Comparison of ENCODE assay signal across 8 cellular contexts in the genomic region with DNA sequence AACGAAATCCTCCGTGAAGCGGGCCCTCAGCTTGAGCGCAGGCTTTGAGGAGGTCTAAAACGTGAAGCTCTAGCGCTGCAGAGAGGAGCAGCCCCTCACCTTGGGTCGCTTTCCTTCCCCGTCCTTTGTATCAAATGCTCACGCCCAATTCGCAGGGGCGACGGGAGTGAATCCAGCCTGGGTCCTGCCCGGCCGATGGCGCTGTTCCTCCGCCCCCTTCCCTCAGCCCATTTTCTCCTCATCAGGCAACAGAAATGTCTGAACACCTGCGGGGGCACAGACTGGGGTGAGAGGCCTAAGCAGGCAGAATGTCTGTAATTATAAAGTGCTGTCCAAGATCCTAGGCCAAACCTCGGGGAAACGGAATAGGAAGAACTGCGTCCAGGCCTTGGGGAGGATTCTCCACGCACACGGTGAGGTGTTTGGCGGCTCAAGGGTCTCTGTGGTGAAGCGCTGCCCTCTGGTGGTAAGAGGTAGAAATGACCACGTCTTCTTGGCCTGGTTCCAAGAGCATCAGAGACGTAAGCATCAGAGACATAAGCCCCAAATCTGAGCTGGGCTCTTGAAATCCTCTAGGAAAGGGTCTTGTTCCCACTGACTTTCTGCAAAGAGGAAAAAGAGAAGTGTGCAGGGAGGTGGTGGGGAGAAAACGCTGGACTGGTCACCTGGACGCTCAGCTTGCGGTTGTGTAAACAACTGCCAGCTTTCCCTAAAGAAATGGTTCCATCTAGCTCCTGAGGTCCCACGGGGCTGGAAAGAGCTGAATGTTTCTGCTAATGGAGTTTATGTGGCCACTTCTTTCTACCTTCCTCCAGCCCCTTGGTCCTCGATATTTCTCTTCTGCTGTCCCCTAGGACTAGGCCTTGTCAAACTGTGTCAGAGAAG.
DNase-seq lines count a peak whose midpoint lies in the region; ATAC-seq and TF ChIP-seq lines count a peak whose summit lies in the region.

No MANE protein-coding gene starts in this region.

- intact Hi-C loops in breast epithelium (cut with DNase I; ENCODE audit: low total_unique reads), result no loop called here

- TF ChIP-seq CTCF in VCaP (conservative IDR thresholded peaks at IDR 0.05), result peak; percentile 89
- TF ChIP-seq CTCF in breast epithelium (IDR thresholded peaks at IDR 0.05), result peak; percentile 58 to 80 (median 71)

- no peak for ATAC-seq in GM18870 (IDR thresholded peaks at IDR 0.05; ENCODE audit: unreplicated experiment)

- no peak overlapping the region for H3K27ac ChIP-seq in VCaP
- no peak overlapping the region for H3K27ac ChIP-seq in breast epithelium

- peaks cover 0 to 3% of the 10 kb centered on the region in 2 donors for H3K4me1 ChIP-seq in breast epithelium

- no peak overlapping the region for H3K4me3 ChIP-seq in breast epithelium

- DNase-seq in SIG-M5 treated with dmso at 0.1 percent for 504 hours (lab: John Stamatoyannopoulos, UW; ENCODE audit: unreplicated experiment) (peak; percentile 72), SIG-M5 (lab: John Stamatoyannopoulos, UW) (no peak), NCI-H2107 treated with DMSO at 0.1 percent for 48 hours (lab: John Stamatoyannopoulos, UW; ENCODE audit: unreplicated experiment) (peak; percentile 72), breast epithelium (ENCODE audit: low spot score in 2 of 2) (peak; percentile 57 to 63), inferior parietal cortex (ENCODE audit: extremely low spot score) (peak; percentile 91)
- DNase-seq in stimulated activated CD4-positive, alpha-beta T cell treated with anti-CD3 and anti-CD28 coated beads, Interleukin-1b, Interleukin-23, amount 100 ng/mL, for 1 hour (ENCODE audit: low read depth in 2 of 2), result peak; percentile 42 to 52

- TF ChIP-seq POLR2A in breast epithelium (IDR thresholded peaks at IDR 0.05), result no peak

- H3K9me3 ChIP-seq in breast epithelium, result no peaks in the 10 kb centered on the region

- H3K27me3 ChIP-seq in breast epithelium, result no peaks in the 10 kb centered on the region

- no peaks in the 10 kb centered on the region for H3K36me3 ChIP-seq in breast epithelium
